In genomic region chr17:47946929-47947397, GRCh38 we compare ENCODE assay signal across 8 cellular contexts. TPM values are rescaled to one million over a fixed set of nuclear protein-coding genes. Genes with fewer than 3 reads are reported as not detected.
DNase-seq lines count a peak whose midpoint lies in the region; ATAC-seq and TF ChIP-seq lines count a peak whose summit lies in the region.

No MANE protein-coding gene starts in this region.

- DNase-seq in CD4-positive, CD25-positive, alpha-beta regulatory T cell, result peak; percentile 56 to 84 (median 62)
- DNase-seq in NCI-H1092 treated with DMSO at 0.1 percent for 48 hours (lab: John Stamatoyannopoulos, UW) (peak; percentile 21), glomerular visceral epithelial cell (ENCODE audit: extremely low spot score) (peak; percentile 83), progenitor cell of endocrine pancreas (ENCODE audit: low spot score, unreplicated experiment) (peak; percentile 54), uterus (peak; percentile 41 to 50)
- peak; percentile 72 to 79 for DNase-seq in activated naive CD4-positive, alpha-beta T cell treated with anti-CD3 and anti-CD28 coated beads, Interleukin-2, amount 50 U/mL, for 72 hours (ENCODE audit: low spot score in 2 of 2)

- H3K9me2 ChIP-seq in SU-DHL-6 (replicated peaks; ENCODE audit: insufficient read depth, low read length), result no peaks in the 10 kb centered on the region

- intact Hi-C loops in uterus (cut with DNase I; ENCODE audit: low total_unique reads), result no loop called here

- ATAC-seq in CD4-positive, CD25-positive, alpha-beta regulatory T cell (ENCODE audit: low read depth in 2 of 2), result peak; percentile 79 to 83
- ATAC-seq in GM21723 (IDR thresholded peaks at IDR 0.05; ENCODE audit: unreplicated experiment), result peak; percentile 52
- peak; percentile 89 for ATAC-seq in activated naive CD4-positive, alpha-beta T cell treated with anti-CD3 and anti-CD28 coated beads, Interleukin-2, amount 50 U/mL, for 72 hours

- no peaks in the 10 kb centered on the region for H3K27me3 ChIP-seq in CD4-positive, CD25-positive, alpha-beta regulatory T cell (ENCODE audit: control insufficient read depth, insufficient read depth, low read length)
- no peaks in the 10 kb centered on the region for H3K27me3 ChIP-seq in SU-DHL-6 (ENCODE audit: low read length)
- no peaks in the 10 kb centered on the region for H3K27me3 ChIP-seq in uterus

- peak overlapping the region; percentile 60 to 80 (median 65) for H3K27ac Mint-ChIP-seq in CD4-positive, CD25-positive, alpha-beta regulatory T cell
- H3K27ac Mint-ChIP-seq in activated naive CD4-positive, alpha-beta T cell treated with anti-CD3 and anti-CD28 coated beads, Interleukin-2, amount 50 U/mL, for 72 hours, result peak overlapping the region in 1 of 2 donors; percentile 71
- H3K27ac Mint-ChIP-seq in progenitor cell of endocrine pancreas, result peak overlapping the region; percentile 92

- no peaks in the 10 kb centered on the region for H3K9me3 Mint-ChIP-seq in CD4-positive, CD25-positive, alpha-beta regulatory T cell
- H3K9me3 Mint-ChIP-seq in activated naive CD4-positive, alpha-beta T cell treated with anti-CD3 and anti-CD28 coated beads, Interleukin-2, amount 50 U/mL, for 72 hours, result no peaks in the 10 kb centered on the region
- H3K9me3 Mint-ChIP-seq in progenitor cell of endocrine pancreas (ENCODE audit: low read depth), result no peaks in the 10 kb centered on the region

- no peaks in the 10 kb centered on the region for H3K9me3 ChIP-seq in CD4-positive, CD25-positive, alpha-beta regulatory T cell (ENCODE audit: control insufficient read depth in 2 of 2, low read length in 2 of 2)
- no peaks in the 10 kb centered on the region for H3K9me3 ChIP-seq in SU-DHL-6 (ENCODE audit: insufficient read depth, low read length)
- H3K9me3 ChIP-seq in uterus, result no peaks in the 10 kb centered on the region

- H3K4me3 ChIP-seq in CD4-positive, CD25-positive, alpha-beta regulatory T cell (ENCODE audit: low read depth, low read length), result no peak overlapping the region
- H3K4me3 ChIP-seq in SU-DHL-6 (ENCODE audit: insufficient read depth, low read length, poor library complexity, severe bottlenecking), result no peak overlapping the region
- H3K4me3 ChIP-seq in uterus, result no peak overlapping the region

- H3K36me3 Mint-ChIP-seq in CD4-positive, CD25-positive, alpha-beta regulatory T cell, result peaks cover 23% of the 10 kb centered on the region
- H3K36me3 Mint-ChIP-seq in activated naive CD4-positive, alpha-beta T cell treated with anti-CD3 and anti-CD28 coated beads, Interleukin-2, amount 50 U/mL, for 72 hours, result peaks cover 13 to 18% of the 10 kb centered on the region in 2 donors
- H3K36me3 Mint-ChIP-seq in progenitor cell of endocrine pancreas (ENCODE audit: insufficient read depth), result peaks cover 4% of the 10 kb centered on the region

- H3K36me3 ChIP-seq in CD4-positive, CD25-positive, alpha-beta regulatory T cell (ENCODE audit: control insufficient read depth, insufficient read depth, low read length), result peaks cover 7% of the 10 kb centered on the region
- H3K36me3 ChIP-seq in SU-DHL-6 (ENCODE audit: low read length), result no peaks in the 10 kb centered on the region
- no peaks in the 10 kb centered on the region for H3K36me3 ChIP-seq in uterus

- peak; percentile 90 for TF ChIP-seq CTCF in SU-DHL-6 (IDR thresholded peaks at IDR 0.05; ENCODE audit: insufficient read depth, low read length, poor library complexity, severe bottlenecking)
- peak; percentile 84 for TF ChIP-seq CTCF in progenitor cell of endocrine pancreas (IDR thresholded peaks at IDR 0.05; ENCODE audit: unreplicated experiment)
- peak; percentile 32 to 61 (median 48) for TF ChIP-seq CTCF in uterus (IDR thresholded peaks at IDR 0.05)

- H3F3A ChIP-seq in SU-DHL-6 (ENCODE audit: insufficient read depth), result peaks cover 11% of the 10 kb centered on the region

- H3K4me2 ChIP-seq in SU-DHL-6 (ENCODE audit: low read depth, low read length, poor library complexity, severe bottlenecking), result no peak overlapping the region

- peaks cover 7% of the 10 kb centered on the region; the same call in 1 of the 2 replicates for H3K79me2 ChIP-seq in SU-DHL-6 (ENCODE audit: insufficient read depth, low read length)

- H3K27ac ChIP-seq in CD4-positive, CD25-positive, alpha-beta regulatory T cell (ENCODE audit: insufficient read depth, low read length, poor library complexity, severe bottlenecking), result no peak overlapping the region
- H3K27ac ChIP-seq in SU-DHL-6 (ENCODE audit: low read depth, low read length), result no peak overlapping the region
- no peak overlapping the region for H3K27ac ChIP-seq in uterus

- H3K4me1 Mint-ChIP-seq in CD4-positive, CD25-positive, alpha-beta regulatory T cell, result peaks cover 15 to 55% (median 34%) of the 10 kb centered on the region in 4 donors
- peaks cover 23% of the 10 kb centered on the region for H3K4me1 Mint-ChIP-seq in progenitor cell of endocrine pancreas (ENCODE audit: low read depth)

- no peaks in the 10 kb centered on the region for H4K20me1 ChIP-seq in SU-DHL-6 (ENCODE audit: low read depth, low read length)

- H3K27me3 Mint-ChIP-seq in CD4-positive, CD25-positive, alpha-beta regulatory T cell, result no peaks in the 10 kb centered on the region
- no peaks in the 10 kb centered on the region for H3K27me3 Mint-ChIP-seq in progenitor cell of endocrine pancreas

- peaks cover 21% of the 10 kb centered on the region for H3K4me1 ChIP-seq in CD4-positive, CD25-positive, alpha-beta regulatory T cell (ENCODE audit: control insufficient read depth, insufficient read depth, low read length, poor library complexity, severe bottlenecking)
- no peaks in the 10 kb centered on the region for H3K4me1 ChIP-seq in uterus

- no peak for TF ChIP-seq POLR2A in uterus (IDR thresholded peaks at IDR 0.05)

- H2AFZ ChIP-seq in SU-DHL-6 (ENCODE audit: low read depth, low read length, severe bottlenecking), result no peak overlapping the region

- no peak overlapping the region for H3K9ac ChIP-seq in SU-DHL-6 (ENCODE audit: low read length)

- H3K4me3 Mint-ChIP-seq in CD4-positive, CD25-positive, alpha-beta regulatory T cell, result peak overlapping the region in 3 of 4 donors; percentile 8 to 67 (median 41)
- no peak overlapping the region for H3K4me3 Mint-ChIP-seq in progenitor cell of endocrine pancreas (ENCODE audit: low read depth)

RNA-seq across cellular contexts. Expression of gene PNPO, which starts 5.6 kb away (rescaled TPM):
- total RNA-seq in CD4-positive, CD25-positive, alpha-beta regulatory T cell, result 7.8 TPM
- polyA plus RNA-seq in CD4-positive, CD25-positive, alpha-beta regulatory T cell, result 10 to 100 TPM; 18.3 to 25.5 (median 19.0) TPM
- 10 to 100 TPM; 38.3 to 40.0 TPM for total RNA-seq in activated naive CD4-positive, alpha-beta T cell treated with anti-CD3 and anti-CD28 coated beads, Interleukin-2, amount 50 U/mL, for 72 hours
- total RNA-seq in progenitor cell of endocrine pancreas, result 11.9 and 12.2 TPM in 2 replicates
- total RNA-seq in uterus, result 10 to 100 TPM; 16.7 to 29.4 (median 17.4) TPM

RNA-seq across cellular contexts. Expression of gene PRR15L, which starts 10.7 kb away (rescaled TPM):
- total RNA-seq in CD4-positive, CD25-positive, alpha-beta regulatory T cell, result not detected
- polyA plus RNA-seq in CD4-positive, CD25-positive, alpha-beta regulatory T cell, result under 1 TPM in 2 of 4 donors, not detected in 2; 0.19 to 0.36 TPM
- not detected for total RNA-seq in activated naive CD4-positive, alpha-beta T cell treated with anti-CD3 and anti-CD28 coated beads, Interleukin-2, amount 50 U/mL, for 72 hours
- total RNA-seq in progenitor cell of endocrine pancreas (32.2 and 36.1 TPM in 2 replicates), uterus (1 to 10 TPM in 1 of 4 donors, under 1 TPM in 1, not detected in 2; 0.29 to 2.0 TPM)

RNA-seq across cellular contexts. Expression of gene CDK5RAP3, which starts 23.9 kb away (rescaled TPM):
- 256 TPM for total RNA-seq in CD4-positive, CD25-positive, alpha-beta regulatory T cell
- polyA plus RNA-seq in CD4-positive, CD25-positive, alpha-beta regulatory T cell, result 10 to 100 TPM; 68.9 to 83.4 (median 71.4) TPM
- total RNA-seq in activated naive CD4-positive, alpha-beta T cell treated with anti-CD3 and anti-CD28 coated beads, Interleukin-2, amount 50 U/mL, for 72 hours, result 100 to 1,000 TPM; 185 to 221 TPM
- 336 and 344 TPM in 2 replicates for total RNA-seq in progenitor cell of endocrine pancreas
- 100 to 1,000 TPM; 118 to 180 (median 146) TPM for total RNA-seq in uterus

RNA-seq across cellular contexts. Expression of gene SP2, which starts 50.9 kb away (rescaled TPM):
- 35.0 TPM for total RNA-seq in CD4-positive, CD25-positive, alpha-beta regulatory T cell
- polyA plus RNA-seq in CD4-positive, CD25-positive, alpha-beta regulatory T cell, result 1 to 10 TPM; 6.2 to 7.5 (median 6.6) TPM
- total RNA-seq in activated naive CD4-positive, alpha-beta T cell treated with anti-CD3 and anti-CD28 coated beads, Interleukin-2, amount 50 U/mL, for 72 hours, result 10 to 100 TPM; 16.4 to 28.9 TPM
- total RNA-seq in progenitor cell of endocrine pancreas, result 16.0 and 18.6 TPM in 2 replicates
- total RNA-seq in uterus, result 10 to 100 TPM in 1 of 4 donors, 1 to 10 TPM in 2, under 1 TPM in 1; 0.88 to 18.7 (median 1.3) TPM

Comparison
In these comparisons a context has a peak if more than half of its experiments do, and no peak if none do; other contexts are left out.
1. DNase-seq: peak in every context shown above with its lines; median percentile 83 in glomerular visceral epithelial cell; 76 in activated naive CD4-positive, alpha-beta T cell treated with anti-CD3 and anti-CD28 coated beads, Interleukin-2, amount 50 U/mL, for 72 hours; 62 in CD4-positive, CD25-positive, alpha-beta regulatory T cell; 54 in progenitor cell of endocrine pancreas; 46 in uterus; 21 in NCI-H1092 treated with DMSO at 0.1 percent for 48 hours.
2. RNA of gene PRR15L, which starts 10.7 kb away (total RNA-seq): 32.2 to 36.1 TPM in progenitor cell of endocrine pancreas; 0.29 to 2.0 TPM in uterus, not detected in CD4-positive, CD25-positive, alpha-beta regulatory T cell (single experiment) and not detected in activated naive CD4-positive, alpha-beta T cell treated with anti-CD3 and anti-CD28 coated beads, Interleukin-2, amount 50 U/mL, for 72 hours; every median in the first group is over 10 times any median in the second.
3. Peak in every context shown above with its lines, with median percentiles within 50 percentile points of each other: ATAC-seq and CTCF ChIP-seq.